In genomic region chr19:21440321-21440720, GRCh38 we compare ENCODE assay signal across 14 cellular contexts. TPM values are rescaled to one million over a fixed set of nuclear protein-coding genes. Genes with fewer than 3 reads are reported as not detected.
DNase-seq lines count a peak whose midpoint lies in the region; ATAC-seq and TF ChIP-seq lines count a peak whose summit lies in the region.
"Had no signal": no experiment of that assay in that cellular context is flagged by ENCODE, and none has a peak within 500 bp of the region (broad histone marks: within the 10 kb centered on the region; RNA-seq: fewer than 3 reads in every experiment).

No MANE protein-coding gene starts in this region.

- ATAC-seq in GM23338 (no peak), GM18867 (IDR thresholded peaks at IDR 0.05; ENCODE audit: unreplicated experiment) (no peak), HG02678 (IDR thresholded peaks at IDR 0.05; ENCODE audit: unreplicated experiment) (no peak)
- no peak for ATAC-seq in CD4-positive, alpha-beta T cell (ENCODE audit: poor library complexity)

- no peaks in the 10 kb centered on the region for H3K79me2 ChIP-seq in GM23338 (replicated peaks; ENCODE audit: insufficient read depth)

- H3K9me3 ChIP-seq in ascending aorta (no peaks in the 10 kb centered on the region), ovary (peaks cover 0 to 7% of the 10 kb centered on the region in 2 donors), testis (no peaks in the 10 kb centered on the region)
- H3K9me3 ChIP-seq in CD4-positive, alpha-beta T cell (ENCODE audit: control insufficient read depth, low read length) = peaks cover 46% of the 10 kb centered on the region
- H3K9me3 ChIP-seq: HAP-1 had no signal

- POLR2A ChIA-PET in CD4-positive, alpha-beta T cell (lab: Charles Lee) = no interaction called here

- peaks cover 9% of the 10 kb centered on the region for H3K27me3 Mint-ChIP-seq in GM23338 (ENCODE audit: insufficient read depth, low read depth, poor library complexity)
- no peaks in the 10 kb centered on the region for H3K27me3 Mint-ChIP-seq in CD4-positive, alpha-beta T cell
- H3K27me3 Mint-ChIP-seq: B cell; CD4-positive, alpha-beta memory T cell had no signal

- DNase-seq in GM23338 (ENCODE audit: low spot score) (no peak), ascending aorta (ENCODE audit: low spot score in 2 of 2) (no peak), ovary (peak; percentile 32 to 63 (median 53)), testis (no peak), EL (no peak)
- no peak for DNase-seq in CD4-positive, alpha-beta T cell
- DNase-seq: ACHN; C1 segment of cervical spinal cord; CD4-positive, alpha-beta memory T cell; DMS79 had no signal

- no peaks in the 10 kb centered on the region for H3K9me2 ChIP-seq in GM23338 (ENCODE audit: insufficient read depth)

- H3K27me3 ChIP-seq in GM23338 (ENCODE audit: insufficient read depth) (no peaks in the 10 kb centered on the region), ascending aorta (no peaks in the 10 kb centered on the region), ovary (no peaks in the 10 kb centered on the region), testis (no peaks in the 10 kb centered on the region)
- no peaks in the 10 kb centered on the region for H3K27me3 ChIP-seq in CD4-positive, alpha-beta T cell (ENCODE audit: control insufficient read depth, insufficient read depth, low read length)

- no peaks in the 10 kb centered on the region; the same call in 1 of the 2 replicates for H3F3A ChIP-seq in GM23338 (replicated peaks; ENCODE audit: low read depth)

- H3K27ac ChIP-seq in GM23338 (ENCODE audit: low read depth) (peak overlapping the region; percentile 39; the same call in 1 of the 2 replicates), ascending aorta (peak overlapping the region; percentile 37 to 58), ovary (peak overlapping the region; percentile 78 to 95), testis (peak overlapping the region; percentile 87 to 90)
- H3K27ac ChIP-seq in CD4-positive, alpha-beta T cell (ENCODE audit: low read depth, low read length) = no peak overlapping the region

- H3K36me3 ChIP-seq in GM23338 (ENCODE audit: insufficient read depth) = peaks cover 10% of the 10 kb centered on the region; the same call in 1 of the 2 replicates
- H3K36me3 ChIP-seq in ascending aorta = no peaks in the 10 kb centered on the region
- no peaks in the 10 kb centered on the region for H3K36me3 ChIP-seq in ovary
- no peaks in the 10 kb centered on the region for H3K36me3 ChIP-seq in testis (ENCODE audit: low read depth, missing control alignments)
- H3K36me3 ChIP-seq: HAP-1 had no signal

- no peak overlapping the region for H3K4me3 Mint-ChIP-seq in GM23338
- H3K4me3 Mint-ChIP-seq in CD4-positive, alpha-beta T cell = no peak overlapping the region
- H3K4me3 Mint-ChIP-seq: B cell; CD4-positive, alpha-beta memory T cell had no signal

- no peak for TF ChIP-seq EP300 in ovary (IDR thresholded peaks at IDR 0.05)

- H3K36me3 Mint-ChIP-seq in GM23338 (ENCODE audit: low read depth) = peaks cover 62% of the 10 kb centered on the region
- peaks cover 71% of the 10 kb centered on the region for H3K36me3 Mint-ChIP-seq in CD4-positive, alpha-beta T cell (ENCODE audit: low read depth)

- peaks cover 14% of the 10 kb centered on the region for H3K4me1 Mint-ChIP-seq in GM23338
- H3K4me1 Mint-ChIP-seq in CD4-positive, alpha-beta T cell (ENCODE audit: low read depth) = no peaks in the 10 kb centered on the region
- H3K4me1 Mint-ChIP-seq: B cell; CD4-positive, alpha-beta memory T cell had no signal

- no peaks in the 10 kb centered on the region for H4K20me1 ChIP-seq in GM23338 (replicated peaks; ENCODE audit: insufficient read depth)

- H2AFZ ChIP-seq in GM23338 = no peak overlapping the region

- TF ChIP-seq CTCF in GM23338 (conservative IDR thresholded peaks at IDR 0.05; ENCODE audit: low read depth in 2 of 2) = no peak
- no peak for TF ChIP-seq CTCF in ascending aorta (IDR thresholded peaks at IDR 0.05)
- TF ChIP-seq CTCF in ovary (IDR thresholded peaks at IDR 0.05) = no peak
- no peak for TF ChIP-seq CTCF in testis (IDR thresholded peaks at IDR 0.05)
- no peak for TF ChIP-seq CTCF in CD4-positive, alpha-beta T cell (IDR thresholded peaks at IDR 0.05)

- H3K4me1 ChIP-seq in GM23338 (ENCODE audit: insufficient read depth) = peaks cover 23% of the 10 kb centered on the region
- peaks cover 0 to 6% of the 10 kb centered on the region in 2 donors for H3K4me1 ChIP-seq in ascending aorta
- H3K4me1 ChIP-seq in ovary (ENCODE audit: insufficient read depth) = peaks cover 8% of the 10 kb centered on the region
- peaks cover 19% of the 10 kb centered on the region for H3K4me1 ChIP-seq in testis
- H3K4me1 ChIP-seq: HAP-1 had no signal

- intact Hi-C loops in ascending aorta (cut with DNase I) (no loop called here), ovary (cut with DNase I) (no loop called here), testis (cut with DNase I; ENCODE audit: low total_unique reads) (no loop called here)
- intact Hi-C loops in CD4-positive, alpha-beta T cell (cut with DNase I, micrococcal nuclease) = no loop called here

- H3K27ac Mint-ChIP-seq in GM23338 = no peak overlapping the region
- H3K27ac Mint-ChIP-seq in CD4-positive, alpha-beta T cell = no peak overlapping the region
- H3K27ac Mint-ChIP-seq: B cell; CD4-positive, alpha-beta memory T cell had no signal

- CTCF ChIA-PET in CD4-positive, alpha-beta T cell (lab: Charles Lee) = no interaction called here

- no peak overlapping the region; the same call in 1 of the 2 replicates for H3K4me2 ChIP-seq in GM23338

- peaks cover 77% of the 10 kb centered on the region for H3K9me3 Mint-ChIP-seq in GM23338
- peaks cover 12% of the 10 kb centered on the region for H3K9me3 Mint-ChIP-seq in CD4-positive, alpha-beta T cell

- no peak overlapping the region for H3K4me3 ChIP-seq in GM23338
- peak overlapping the region in 1 of 2 donors; percentile 47 for H3K4me3 ChIP-seq in ascending aorta
- peak overlapping the region; percentile 38 for H3K4me3 ChIP-seq in ovary
- H3K4me3 ChIP-seq in testis = peak overlapping the region in 1 of 2 donors; percentile 39
- H3K4me3 ChIP-seq: HAP-1 had no signal

- WGBS in ovary, 3 donors = 7 to 39% (median 7%) methylated on average over 16 of the region's 16 CpGs
- WGBS in testis, 2 donors = 31 to 49% methylated on average over 14 to 16 of the region's 16 CpGs

- no peak for TF ChIP-seq POLR2A in ovary (IDR thresholded peaks at IDR 0.05)
- TF ChIP-seq POLR2A in testis (IDR thresholded peaks at IDR 0.05) = no peak

TF ChIP-seq in GM23338, 12 proteins besides CTCF, POLR2A, EP300 and RAD21 (continues in another document):
- TF ChIP-seq POLR2AphosphoS5 (IDR thresholded peaks at IDR 0.05; ENCODE audit: low read depth) = no peak
- TF ChIP-seq EZH2phosphoT487 (IDR thresholded peaks at IDR 0.05; ENCODE audit: unreplicated experiment) = no peak
- no peak for TF ChIP-seq ZNF114 (CRISPR knock-in tag; IDR thresholded peaks at IDR 0.05)
- TF ChIP-seq ZNF331 (CRISPR knock-in tag; IDR thresholded peaks at IDR 0.05; ENCODE audit: low read depth) = no peak
- TF ChIP-seq NANOG (IDR thresholded peaks at IDR 0.05; ENCODE audit: borderline replicate concordance) = no peak
- no peak for TF ChIP-seq STAT1 (IDR thresholded peaks at IDR 0.05; ENCODE audit: unreplicated experiment)
- no peak for TF ChIP-seq ETS1 (IDR thresholded peaks at IDR 0.05)
- TF ChIP-seq EZH2 (IDR thresholded peaks at IDR 0.05; ENCODE audit: low read depth, unreplicated experiment) = no peak
- TF ChIP-seq JUNB (IDR thresholded peaks at IDR 0.05; ENCODE audit: unreplicated experiment) = no peak
- TF ChIP-seq CREB1 (CRISPR knock-in tag; IDR thresholded peaks at IDR 0.05; ENCODE audit: low read depth) = no peak

RNA-seq across cellular contexts. Expression of gene ZNF493, which starts 43.4 kb away (rescaled TPM):
- 60.7 and 63.4 TPM in 2 replicates for total RNA-seq in GM23338 (2014; rRNA removed; shearing (Covaris generic))
- polyA plus RNA-seq in GM23338 (2016; fragmentation: Nextera tagmentation; extraction: Ambion mirVana) (22.0 and 28.7 TPM in 2 replicates), ovary (10 to 100 TPM; 12.6 to 17.4 TPM), testis (ENCODE audit: insufficient read depth, low read depth, low replicate concordance) (6.4 TPM)
- total RNA-seq in ascending aorta (13.0 TPM), ovary (10 to 100 TPM; 28.6 to 86.6 (median 35.6) TPM), testis (10 to 100 TPM; 40.3 to 44.2 TPM)
- 10 to 100 TPM; 39.5 to 41.2 TPM for total RNA-seq in CD4-positive, alpha-beta T cell

Comparison
In these comparisons a context has a peak if more than half of its experiments do, and no peak if none do; other contexts are left out.
1. DNase-seq: peak in ovary (5 of 5); none in GM23338 (single experiment), ascending aorta (0 of 2), testis (single experiment), CD4-positive, alpha-beta T cell (0 of 10) and EL (single experiment).